ENCODE assay signal across 24 cellular contexts in genomic region chr15:69337133-69337532, GRCh38. TPM values are rescaled to one million over a fixed set of nuclear protein-coding genes. Genes with fewer than 3 reads are reported as not detected.
DNase-seq lines count a peak whose midpoint lies in the region; ATAC-seq and TF ChIP-seq lines count a peak whose summit lies in the region.
"Had no signal": no experiment of that assay in that cellular context is flagged by ENCODE, and none has a peak within 500 bp of the region (broad histone marks: within the 10 kb centered on the region; RNA-seq: fewer than 3 reads in every experiment).

No MANE protein-coding gene starts in this region.

- H3K56ac ChIP-seq in IMR-90 (ENCODE audit: extremely low read depth, insufficient read depth, low read length), result no peak overlapping the region

- H3K9me1 ChIP-seq in IMR-90 (ENCODE audit: insufficient read depth, low read length), result peaks cover 4% of the 10 kb centered on the region; the same call in 1 of the 2 replicates

- no peak overlapping the region for H3K4ac ChIP-seq in IMR-90 (ENCODE audit: low read depth, low read length)

- ATAC-seq in IMR-90 (ENCODE audit: low read depth) (no peak), left cardiac atrium (no peak)
- ATAC-seq: effector memory CD8-positive, alpha-beta T cell; left ventricle myocardium superior; mucosa of descending colon; stimulated activated naive CD8-positive, alpha-beta T cell treated with anti-CD3 and anti-CD28 coated beads, Interleukin-15, amount 100 ng/mL, for 72 hours had no signal

- no peaks in the 10 kb centered on the region for H3K9me3 ChIP-seq in IMR-90 (ENCODE audit: control insufficient read depth, insufficient read depth, low read length)
- H3K9me3 ChIP-seq: Caco-2, prostate gland, transverse colon had no signal

- DNase-seq in EL (peak; percentile 45), IMR-90 (peak; percentile 44), choroid plexus epithelial cell (ENCODE audit: low read depth) (peak; percentile 55), kidney tubule cell (ENCODE audit: low spot score) (peak; percentile 14), left cardiac atrium (no peak), NCI-H128 (lab: John Stamatoyannopoulos, UW; ENCODE audit: unreplicated experiment) (no peak), AG08396 (ENCODE audit: low spot score) (no peak)
- DNase-seq: activated CD4-positive, alpha-beta memory T cell treated with anti-CD3 and anti-CD28 coated beads, Interleukin-2, amount 10 ng/mL, durations not matched to agents 7 days and 5 days; activated CD4-positive, CD25-positive, alpha-beta regulatory T cell; activated naive CD4-positive, alpha-beta T cell treated with Interleukin-2 at 50 U/mL for 16 hours; activated T-cell treated with anti-CD3 and anti-CD28 coated beads, Interleukin-2, amount 50 U/mL, for 1 hour; amygdala; cerebellar nuclear complex; effector memory CD8-positive, alpha-beta T cell; left ventricle myocardium superior; mucosa of descending colon; NCI-H1092 treated with DMSO at 0.1 percent for 48 hours; NCI-H526; stimulated activated CD4-positive, alpha-beta T cell treated with anti-CD3 and anti-CD28 coated beads, Interleukin-2, amount 100 ng/mL, for 24 hours; stimulated activated naive CD8-positive, alpha-beta T cell treated with anti-CD3 and anti-CD28 coated beads, Interleukin-15, amount 100 ng/mL, for 72 hours; transverse colon had no signal

- no peak for TF ChIP-seq POLR2A in IMR-90 (IDR thresholded peaks at IDR 0.05; ENCODE audit: low read depth, low read length)

- no peak overlapping the region for H3K23ac ChIP-seq in IMR-90 (ENCODE audit: low read depth, low read length)

- H3K27ac ChIP-seq in IMR-90 (ENCODE audit: insufficient read depth, low read length), result no peak overlapping the region
- H3K27ac ChIP-seq: neural progenitor cell, prostate gland, transverse colon had no signal

- no peaks in the 10 kb centered on the region for H3K27me3 ChIP-seq in IMR-90 (ENCODE audit: control insufficient read depth, insufficient read depth, low read length)
- H3K27me3 ChIP-seq: neural progenitor cell, transverse colon had no signal

- no peak overlapping the region for H2BK5ac ChIP-seq in IMR-90 (ENCODE audit: low read depth, low read length, poor library complexity, severe bottlenecking)

- no peak overlapping the region for H2AK5ac ChIP-seq in IMR-90 (ENCODE audit: low read depth, low read length)

- H3K14ac ChIP-seq in IMR-90 (replicated peaks; ENCODE audit: low read depth, low read length), result no peak overlapping the region

- no peak overlapping the region for H3K18ac ChIP-seq in IMR-90 (ENCODE audit: low read depth, low read length)

- no peak for TF ChIP-seq RAD21 in IMR-90 (IDR thresholded peaks at IDR 0.05; ENCODE audit: low read length)

- no peaks in the 10 kb centered on the region for H3K4me1 ChIP-seq in IMR-90 (ENCODE audit: control insufficient read depth, insufficient read depth, low read length)
- H3K4me1 ChIP-seq: neural progenitor cell, prostate gland, transverse colon had no signal

- POLR2A ChIA-PET in IMR-90 (lab: Charles Lee; ENCODE audit: unreplicated experiment), result no interaction called here

- no peak overlapping the region for H2BK15ac ChIP-seq in IMR-90 (ENCODE audit: low read depth, low read length)

- H4K8ac ChIP-seq in IMR-90 (ENCODE audit: low read depth in 2 of 2, low read length in 2 of 2), result no peak overlapping the region

- H2BK120ac ChIP-seq in IMR-90 (ENCODE audit: low read depth, low read length), result no peak overlapping the region

- no peaks in the 10 kb centered on the region for H4K20me1 ChIP-seq in IMR-90 (ENCODE audit: insufficient read depth, low read length)

- no peak overlapping the region for H3K9ac ChIP-seq in IMR-90 (ENCODE audit: low read depth, low read length)
- H3K9ac ChIP-seq: neural progenitor cell had no signal

- intact Hi-C loops in IMR-90 (cut with micrococcal nuclease), result no loop called here
- intact Hi-C loops in left cardiac atrium (cut with DNase I), result no loop called here

- no peak overlapping the region for H2BK20ac ChIP-seq in IMR-90 (ENCODE audit: low read depth, low read length)

- no peaks in the 10 kb centered on the region for H3K79me1 ChIP-seq in IMR-90 (ENCODE audit: low read depth in 1 of 2, low read length in 2 of 2)

- no peak overlapping the region for H3K4me3 ChIP-seq in IMR-90 (ENCODE audit: insufficient read depth, low read depth, low read length)
- H3K4me3 ChIP-seq in choroid plexus epithelial cell (ENCODE audit: low read depth, low read length), result no peak overlapping the region
- H3K4me3 ChIP-seq: mucosa of descending colon, neural progenitor cell, prostate gland, transverse colon had no signal

- no peak overlapping the region for H4K5ac ChIP-seq in IMR-90 (ENCODE audit: low read depth, low read length)

- no peak overlapping the region for H2AFZ ChIP-seq in IMR-90 (replicated peaks; ENCODE audit: low read length, poor library complexity)
- H2AFZ ChIP-seq: neural progenitor cell had no signal

- WGBS in IMR-90 (ENCODE audit: extremely low coverage in 2 of 2, insufficient read length in 1 of 2), 2 experiments, result no CpG with 5 or more reads among the region's 1 CpG

- no peak overlapping the region for H2AK9ac ChIP-seq in IMR-90 (replicated peaks; ENCODE audit: low read depth, low read length, poor library complexity)

- dilution Hi-C loops in IMR-90 (cut with HindIII; ENCODE audit: low sequenced_read_pairs, unreplicated experiment), result no loop called here

- TF ChIP-seq CTCF in IMR-90 (conservative IDR thresholded peaks at IDR 0.05; ENCODE audit: low read depth, low read length) (no peak), choroid plexus epithelial cell (conservative IDR thresholded peaks at IDR 0.05; ENCODE audit: low read depth, low read length) (no peak)

- in situ Hi-C loops in IMR-90 (cut with MboI; ENCODE audit: low sequenced_read_pairs), result no loop called here

- no peak overlapping the region for H3K4me2 ChIP-seq in IMR-90 (ENCODE audit: low read depth, low read length)
- H3K4me2 ChIP-seq: neural progenitor cell had no signal

- no peak overlapping the region for H4K91ac ChIP-seq in IMR-90 (ENCODE audit: insufficient read depth, low read depth, low read length)

- BruUV-seq in IMR-90 (replicated peaks; lab: Mats Ljungman, UMichigan), result no TSS peak

- 0 out of 2 replicates have a peak, but pooled peaks cover 1% of the 10 kb centered on the region for H3K36me3 ChIP-seq in IMR-90 (ENCODE audit: control insufficient read depth, insufficient read depth, low read length)
- H3K36me3 ChIP-seq: neural progenitor cell, prostate gland, transverse colon had no signal

- CTCF ChIA-PET in IMR-90 (lab: Yijun Ruan, JAX), result no interaction called here

TF ChIP-seq in IMR-90, 13 proteins besides CTCF, POLR2A, EP300 and RAD21:
- no peak for TF ChIP-seq MXI1 (IDR thresholded peaks at IDR 0.05; ENCODE audit: borderline replicate concordance, low read depth, low read length)
- no peak for TF ChIP-seq FOS (IDR thresholded peaks at IDR 0.05; ENCODE audit: low read depth, low read length)
- TF ChIP-seq SMC3 (IDR thresholded peaks at IDR 0.05; ENCODE audit: low read depth, low read length), result no peak
- no peak for TF ChIP-seq RFX5 (IDR thresholded peaks at IDR 0.05; ENCODE audit: low read depth, low read length)
- no peak for TF ChIP-seq ELK1 (IDR thresholded peaks at IDR 0.05; ENCODE audit: borderline replicate concordance, low read depth, low read length)
- TF ChIP-seq MAFK (IDR thresholded peaks at IDR 0.05; ENCODE audit: low read depth, low read length), result no peak
- TF ChIP-seq BHLHE40 (IDR thresholded peaks at IDR 0.05; ENCODE audit: low read depth, low read length), result no peak
- TF ChIP-seq RCOR1 (IDR thresholded peaks at IDR 0.05; ENCODE audit: insufficient replicate concordance, low read length), result no peak
- TF ChIP-seq MAZ (IDR thresholded peaks at IDR 0.05; ENCODE audit: borderline replicate concordance, low read depth, low read length), result no peak
- no peak for TF ChIP-seq USF2 (IDR thresholded peaks at IDR 0.05; ENCODE audit: low read depth, low read length)
- TF ChIP-seq NFE2L2 (IDR thresholded peaks at IDR 0.05; ENCODE audit: low read depth, low read length), result no peak
- TF ChIP-seq CHD1 (IDR thresholded peaks at IDR 0.05; ENCODE audit: low read depth, low read length), result no peak
- TF ChIP-seq CEBPB (IDR thresholded peaks at IDR 0.05; ENCODE audit: low read depth, low read length), result no peak

RNA-seq across cellular contexts. Expression of gene PAQR5, which starts 38.4 kb away (rescaled TPM):
- total RNA-seq in IMR-90 (2012; rRNA removed) (2.7 and 3.3 TPM in 2 replicates), left cardiac atrium (1 to 10 TPM in 1 of 2 donors, under 1 TPM in 1; 0.62 to 1.2 TPM)
- 2.3 and 3.1 TPM in 2 replicates for polyA plus RNA-seq in IMR-90 (2012; rRNA removed)
- 1.7 and 3.2 TPM in 2 replicates for polyA plus RNA-seq in IMR-90 (2012; cell fraction: cytosol; rRNA removed)
- polyA plus RNA-seq in IMR-90 (2012; cell fraction: nucleus; rRNA removed; ENCODE audit: low replicate concordance), result 0.87 and 1.6 TPM in 2 replicates
- total RNA-seq: activated CD4-positive, alpha-beta memory T cell treated with anti-CD3 and anti-CD28 coated beads, Interleukin-2, amount 10 ng/mL, durations not matched to agents 7 days and 5 days had no signal

Comparison
In these comparisons a context has a peak if more than half of its experiments do, and no peak if none do; other contexts are left out.
1. DNase-seq: peak in EL (single experiment), IMR-90 (single experiment), choroid plexus epithelial cell (single experiment) and kidney tubule cell (single experiment); none in left cardiac atrium (single experiment), NCI-H128 (single experiment) and AG08396 (single experiment).